Comparison of ENCODE assay signal across 18 cellular contexts in genomic region chr6:11341867-11342266, GRCh38.
DNase-seq lines count a peak whose midpoint lies in the region; ATAC-seq, FAIRE-seq and TF ChIP-seq lines count a peak whose summit lies in the region.
"Had no signal": no experiment of that assay in that cellular context is flagged by ENCODE, and none has a peak within 500 bp of the region (broad histone marks: within the 10 kb centered on the region; RNA-seq: fewer than 3 reads in every experiment).

No MANE protein-coding gene starts in this region.

- H3K27me3 Mint-ChIP-seq in stimulated activated naive CD8-positive, alpha-beta T cell treated with anti-CD3 and anti-CD28 coated beads, Interleukin-15, Interleukin-2, amounts not matched to agents 100 ng/mL and 50 ng/mL, for 24 hours: no peaks in the 10 kb centered on the region

- FAIRE-seq in H54 (lab: Jason Lieb, UNC): no peak
- FAIRE-seq: GM12892 had no signal

- H3K4me1 ChIP-seq in foreskin keratinocyte (peaks cover 18% of the 10 kb centered on the region), ovary (ENCODE audit: insufficient read depth) (peaks cover 1% of the 10 kb centered on the region)
- H3K4me1 ChIP-seq: BE2C, colonic mucosa, prostate gland, vagina had no signal

- ATAC-seq in stimulated activated naive CD8-positive, alpha-beta T cell treated with anti-CD3 and anti-CD28 coated beads, Interleukin-15, Interleukin-2, amounts not matched to agents 100 U/mL and 50 U/mL, for 24 hours: no peak
- no peak for ATAC-seq in foreskin keratinocyte
- ATAC-seq: SK-N-SH treated with all-trans-retinoic acid at 6 μM for 48 hours had no signal

- no peaks in the 10 kb centered on the region for H3K9me3 ChIP-seq in ovary
- H3K9me3 ChIP-seq: BE2C, colonic mucosa, prostate gland, vagina had no signal

- peak overlapping the region; percentile 92 for H3K27ac Mint-ChIP-seq in stimulated activated naive CD8-positive, alpha-beta T cell treated with anti-CD3 and anti-CD28 coated beads, Interleukin-15, Interleukin-2, amounts not matched to agents 100 ng/mL and 50 ng/mL, for 24 hours

- H3K4me1 Mint-ChIP-seq in stimulated activated naive CD8-positive, alpha-beta T cell treated with anti-CD3 and anti-CD28 coated beads, Interleukin-15, Interleukin-2, amounts not matched to agents 100 ng/mL and 50 ng/mL, for 24 hours (ENCODE audit: low read depth): peaks cover 74% of the 10 kb centered on the region

- intact Hi-C loops in ovary (cut with DNase I): no loop called here

- TF ChIP-seq POLR2A in H54 (IDR thresholded peaks at IDR 0.05; ENCODE audit: low read depth, low read length) (no peak), ovary (IDR thresholded peaks at IDR 0.05) (no peak)

- H3K4me3 ChIP-seq in ovary: no peak overlapping the region
- H3K4me3 ChIP-seq: colonic mucosa, prostate gland, vagina had no signal

- TF ChIP-seq EP300 in ovary (IDR thresholded peaks at IDR 0.05): no peak

- H3K27ac ChIP-seq in VCaP (peak overlapping the region; percentile 35), foreskin keratinocyte (peak overlapping the region; percentile 79), ovary (no peak overlapping the region)
- H3K27ac ChIP-seq: colonic mucosa, prostate gland, vagina had no signal

- peaks cover 63% of the 10 kb centered on the region for H3K36me3 Mint-ChIP-seq in stimulated activated naive CD8-positive, alpha-beta T cell treated with anti-CD3 and anti-CD28 coated beads, Interleukin-15, Interleukin-2, amounts not matched to agents 100 ng/mL and 50 ng/mL, for 24 hours (ENCODE audit: low read depth)

- DNase-seq in stimulated activated naive CD8-positive, alpha-beta T cell treated with anti-CD3 and anti-CD28 coated beads, Interleukin-15, Interleukin-2, amounts not matched to agents 100 U/mL and 50 U/mL, for 24 hours: no peak
- DNase-seq in foreskin keratinocyte (peak in 1 of 2 donors; percentile 60), H54 (ENCODE audit: insufficient read length, low spot score) (no peak), NCI-H1048 (lab: John Stamatoyannopoulos, UW) (no peak), ovary (no peak)
- no peak for DNase-seq in stimulated activated CD4-positive, alpha-beta T cell treated with anti-CD3 and anti-CD28 coated beads, Interleukin-12 subunit alpha, Interleukin-12 subunit beta, amount 100 ng/mL, for 4 hours
- DNase-seq: activated CD4-positive, alpha-beta T cell treated with anti-CD3 and anti-CD28 coated beads, Interleukin-2, amount 50 U/mL, for 1 hour; activated naive CD4-positive, alpha-beta T cell treated with anti-CD3 and anti-CD28 coated beads for 36 hours; BE2C; colonic mucosa; NCI-H2029; stimulated activated CD4-positive, alpha-beta T cell treated with anti-CD3 and anti-CD28 coated beads, Interleukin-1b, Interleukin-23, amount 100 ng/mL, for 48 hours had no signal

- no peaks in the 10 kb centered on the region for H3K36me3 ChIP-seq in ovary
- H3K36me3 ChIP-seq: BE2C, colonic mucosa, prostate gland, vagina had no signal

- WGBS in ovary, 3 donors: 37 to 66% (median 49%) methylated on average over 2 of the region's 2 CpGs

- peaks cover 11% of the 10 kb centered on the region for H3K9me3 Mint-ChIP-seq in stimulated activated naive CD8-positive, alpha-beta T cell treated with anti-CD3 and anti-CD28 coated beads, Interleukin-15, Interleukin-2, amounts not matched to agents 100 ng/mL and 50 ng/mL, for 24 hours

- no peaks in the 10 kb centered on the region for H3K27me3 ChIP-seq in foreskin keratinocyte
- no peaks in the 10 kb centered on the region for H3K27me3 ChIP-seq in ovary
- H3K27me3 ChIP-seq: BE2C, colonic mucosa, vagina had no signal

- TF ChIP-seq CTCF in VCaP (conservative IDR thresholded peaks at IDR 0.05) (no peak), foreskin keratinocyte (conservative IDR thresholded peaks at IDR 0.05) (no peak), ovary (IDR thresholded peaks at IDR 0.05) (no peak)

- H3K4me3 Mint-ChIP-seq in stimulated activated naive CD8-positive, alpha-beta T cell treated with anti-CD3 and anti-CD28 coated beads, Interleukin-15, Interleukin-2, amounts not matched to agents 100 ng/mL and 50 ng/mL, for 24 hours: peak overlapping the region; percentile 42
- H3K4me3 Mint-ChIP-seq: activated naive CD4-positive, alpha-beta T cell treated with anti-CD3 and anti-CD28 coated beads for 36 hours had no signal

Comparison
In these comparisons a context has a peak if more than half of its experiments do, and no peak if none do; other contexts are left out.
1. H3K27ac ChIP-seq: peak in VCaP (single experiment) and foreskin keratinocyte (single experiment); none in ovary (0 of 2).